10 cellular contexts compared by ENCODE assay signal in genomic region chr6:167267216-167267895, GRCh38. TPM values are rescaled to one million over a fixed set of nuclear protein-coding genes. Genes with fewer than 3 reads are reported as not detected.
"Had no signal": no experiment of that assay in that cellular context is flagged by ENCODE, and none has a peak within 500 bp of the region (broad histone marks: within the 10 kb centered on the region; RNA-seq: fewer than 3 reads in every experiment).

No MANE protein-coding gene starts in this region.

RNA-seq across cellular contexts. Expression of gene UNC93A, which starts 23.8 kb away (rescaled TPM):
- total RNA-seq: activated CD8-positive, alpha-beta T cell treated with anti-CD3 and anti-CD28 coated beads for 36 hours; activated naive CD8-positive, alpha-beta T cell treated with anti-CD3 and anti-CD28 coated beads for 36 hours; activated T-cell treated with anti-CD3 and anti-CD28 coated beads, Interleukin-2, amount 50 U/mL, for 72 hours; activated T-helper 2 cell treated with anti-CD3 and anti-CD28 coated beads, Interferon-gamma antibody, Interleukin-2, Interleukin-4, amounts not matched to agents 10 μg/mL and 5 μg/mL and 100 μg/mL, durations not matched to agents 14 hours and 24 hours and 36 hours; LHCN-M2; MCF 10A; PC-3; SJSA1; T-helper 1 cell treated with Interleukin-12 subunit alpha and Interleukin-12 subunit beta and Interleukin-4 antibody, amounts not matched to agents 30 ng/mL and 1 ng/mL, for 36 hours had no signal
- polyA plus RNA-seq: adipose tissue had no signal

RNA-seq across cellular contexts. Expression of gene TTLL2, which starts 57.5 kb away (rescaled TPM):
- total RNA-seq: activated CD8-positive, alpha-beta T cell treated with anti-CD3 and anti-CD28 coated beads for 36 hours; activated naive CD8-positive, alpha-beta T cell treated with anti-CD3 and anti-CD28 coated beads for 36 hours; activated T-cell treated with anti-CD3 and anti-CD28 coated beads, Interleukin-2, amount 50 U/mL, for 72 hours; activated T-helper 2 cell treated with anti-CD3 and anti-CD28 coated beads, Interferon-gamma antibody, Interleukin-2, Interleukin-4, amounts not matched to agents 10 μg/mL and 5 μg/mL and 100 μg/mL, durations not matched to agents 14 hours and 24 hours and 36 hours; LHCN-M2; MCF 10A; PC-3; SJSA1; T-helper 1 cell treated with Interleukin-12 subunit alpha and Interleukin-12 subunit beta and Interleukin-4 antibody, amounts not matched to agents 30 ng/mL and 1 ng/mL, for 36 hours had no signal
- polyA plus RNA-seq: adipose tissue had no signal
